ENCODE assay signal across 8 cellular contexts in genomic region chr2:79935771-79936657, GRCh38.
A peak's percentile ranks its signal among the peaks of the same experiment; 100 is the strongest.
DNase-seq lines count a peak whose midpoint lies in the region; ATAC-seq, FAIRE-seq and TF ChIP-seq lines count a peak whose summit lies in the region.

No MANE protein-coding gene starts in this region.

- peak; percentile 57 to 75 (median 71) for TF ChIP-seq CTCF in K562 (IDR thresholded peaks at IDR 0.05 in 2 of 3, conservative IDR thresholded peaks at IDR 0.05 in 1 of 3; ENCODE audit: insufficient read depth in 2 of 3, low read depth in 1 of 3, low read length in 3 of 3)
- peak; percentile 7 to 19 for TF ChIP-seq CTCF in suprapubic skin (IDR thresholded peaks at IDR 0.05)

- ATAC-seq in GM18867 (IDR thresholded peaks at IDR 0.05; ENCODE audit: unreplicated experiment) (peak; percentile 70), HG03354 (IDR thresholded peaks at IDR 0.05; ENCODE audit: poor library complexity, severe bottlenecking, unreplicated experiment) (peak; percentile 83), K562 (peak; percentile 93)
- no peak for ATAC-seq in activated CD8-positive, alpha-beta memory T cell treated with anti-CD3 and anti-CD28 coated beads, Interleukin-2, amount 10 ng/mL, durations not matched to agents 7 days and 5 days

- TF ChIP-seq RAD21 in K562 (CRISPR knock-in tag; conservative IDR thresholded peaks at IDR 0.05 in 1 of 2, IDR thresholded peaks at IDR 0.05 in 1 of 2) = peak; percentile 62 to 70

- no peaks in the 10 kb centered on the region for H3K9me1 ChIP-seq in K562 (ENCODE audit: control insufficient read depth, insufficient read depth, low read length)

- H3K4me3 Mint-ChIP-seq in activated CD8-positive, alpha-beta memory T cell treated with anti-CD3 and anti-CD28 coated beads, Interleukin-2, amount 10 ng/mL, durations not matched to agents 7 days and 5 days = no peak overlapping the region

- H3K4me3 ChIP-seq in K562 (no peak overlapping the region), suprapubic skin (no peak overlapping the region)

- no peaks in the 10 kb centered on the region for H3K36me3 Mint-ChIP-seq in activated CD8-positive, alpha-beta memory T cell treated with anti-CD3 and anti-CD28 coated beads, Interleukin-2, amount 10 ng/mL, durations not matched to agents 7 days and 5 days

- no peak for TF ChIP-seq EP300 in K562 (IDR thresholded peaks at IDR 0.05; ENCODE audit: low read length)
- no peak for TF ChIP-seq EP300 in suprapubic skin (IDR thresholded peaks at IDR 0.05)

- no peaks in the 10 kb centered on the region for H3K9me3 ChIP-seq in K562 (replicated peaks; ENCODE audit: control insufficient read depth, insufficient read depth, low read depth, low read length)
- no peaks in the 10 kb centered on the region for H3K9me3 ChIP-seq in suprapubic skin

- no peaks in the 10 kb centered on the region for H3K9me3 Mint-ChIP-seq in activated CD8-positive, alpha-beta memory T cell treated with anti-CD3 and anti-CD28 coated beads, Interleukin-2, amount 10 ng/mL, durations not matched to agents 7 days and 5 days (ENCODE audit: low read depth)

- no peak overlapping the region for H3K4me2 ChIP-seq in K562 (ENCODE audit: insufficient read depth, low read length)

- H3K4me1 ChIP-seq in K562 (replicated peaks in 1 of 2; ENCODE audit: control insufficient read depth in 2 of 2, insufficient read depth in 2 of 2, low read length in 2 of 2) (no peaks in the 10 kb centered on the region), suprapubic skin (no peaks in the 10 kb centered on the region)

- H3K27ac ChIP-seq in K562 (ENCODE audit: extremely low read depth, low read depth, low read length) = no peak overlapping the region
- H3K27ac ChIP-seq in suprapubic skin = no peak overlapping the region

- H3K4me1 Mint-ChIP-seq in activated CD8-positive, alpha-beta memory T cell treated with anti-CD3 and anti-CD28 coated beads, Interleukin-2, amount 10 ng/mL, durations not matched to agents 7 days and 5 days = no peaks in the 10 kb centered on the region

- no peak overlapping the region for H3K27ac Mint-ChIP-seq in activated CD8-positive, alpha-beta memory T cell treated with anti-CD3 and anti-CD28 coated beads, Interleukin-2, amount 10 ng/mL, durations not matched to agents 7 days and 5 days

- H3K27me3 ChIP-seq in K562 (ENCODE audit: control insufficient read depth in 2 of 2, insufficient read depth in 2 of 2, low read length in 2 of 2) = no peaks in the 10 kb centered on the region
- no peaks in the 10 kb centered on the region for H3K27me3 ChIP-seq in suprapubic skin

- peak; percentile 92 for FAIRE-seq in K562 (lab: Jason Lieb, UNC)

- H3K36me3 ChIP-seq in K562 (ENCODE audit: control insufficient read depth, insufficient read depth, low read length) (no peaks in the 10 kb centered on the region), suprapubic skin (no peaks in the 10 kb centered on the region)

- POLR2A ChIA-PET in K562 (lab: Yijun Ruan, JAX) = no interaction called here

- DNase-seq in COLO829 (ENCODE audit: low spot score) = peak; percentile 48
- DNase-seq in NCI-H748 (lab: John Stamatoyannopoulos, UW; ENCODE audit: unreplicated experiment) = peak; percentile 65
- DNase-seq in K562 (ENCODE audit: extremely low read depth in 1 of 4, low spot score in 3 of 4) = peak; percentile 19 to 64 (median 22)
- DNase-seq in iPS-NIHi7 (ENCODE audit: extremely low spot score) = peak; percentile 77
- no peak for DNase-seq in suprapubic skin (ENCODE audit: low spot score in 2 of 2)
- no peak for DNase-seq in activated CD8-positive, alpha-beta memory T cell treated with anti-CD3 and anti-CD28 coated beads, Interleukin-2, amount 10 ng/mL, durations not matched to agents 7 days and 5 days

- no peak overlapping the region for H3K9ac ChIP-seq in K562 (ENCODE audit: insufficient read depth in 1 of 2, low read depth in 2 of 2, low read length in 2 of 2)

- TF ChIP-seq POLR2A in K562 (conservative IDR thresholded peaks at IDR 0.05) (no peak), suprapubic skin (IDR thresholded peaks at IDR 0.05) (no peak)

- H4K20me1 ChIP-seq in K562 (replicated peaks; ENCODE audit: control insufficient read depth, insufficient read depth, low read length) = no peaks in the 10 kb centered on the region

- in situ Hi-C loops in K562 (cut with MboI) = no loop called here

- BruUV-seq in K562 (replicated peaks; lab: Mats Ljungman, UMichigan) = no TSS peak

- H3K27me3 Mint-ChIP-seq in activated CD8-positive, alpha-beta memory T cell treated with anti-CD3 and anti-CD28 coated beads, Interleukin-2, amount 10 ng/mL, durations not matched to agents 7 days and 5 days = no peaks in the 10 kb centered on the region

- H3K79me2 ChIP-seq in K562 (ENCODE audit: control insufficient read depth, insufficient read depth, low read length) = no peaks in the 10 kb centered on the region

- intact Hi-C loops in K562 (cut with micrococcal nuclease) = loop anchor here (1.0 to 10.0 kb wide), 2 partner anchors 46 to 389 kb away; no protein-coding TSS in a partner anchor

- H2AFZ ChIP-seq in K562 (ENCODE audit: low read depth, low read length) = no peak overlapping the region

- CTCF ChIA-PET in K562 (lab: Yijun Ruan, JAX; ENCODE audit: low intra/inter-chr PET ratio) = interaction anchor here (0.5 to 0.7 kb wide), 3 partner anchors 23 to 502 kb away, joined by 3 to 5 read pairs (median 3); no protein-coding TSS in a partner anchor
- CTCF ChIA-PET in activated CD8-positive, alpha-beta memory T cell treated with anti-CD3 and anti-CD28 coated beads, Interleukin-2, amount 10 ng/mL, durations not matched to agents 7 days and 5 days (lab: Charles Lee) = no interaction called here

- WGBS in K562 (ENCODE audit: insufficient coverage, low coverage, missing lambda C conversion rate) = 4% methylated on average over 8 of the region's 9 CpGs
- 5% methylated on average over 9 of the region's 9 CpGs for WGBS in suprapubic skin

TF ChIP-seq in K562, 482 proteins besides CTCF, POLR2A, EP300 and RAD21 (continues in another document):
- TF ChIP-seq SMC3 (conservative IDR thresholded peaks at IDR 0.05; ENCODE audit: insufficient read depth, low read depth, low read length) (peak; percentile 35; the same call in 1 of the 2 replicates), C11orf30 (IDR thresholded peaks at IDR 0.05; ENCODE audit: low read depth) (peak; percentile 47; the same call in 1 of the 2 replicates), KLF16 (IDR thresholded peaks at IDR 0.05) (0 out of 2 replicates have a peak, but pooled peaks have one; percentile 19), ZNF143 (CRISPR knock-in tag; IDR thresholded peaks at IDR 0.05) (no peak), ZNF384 (IDR thresholded peaks at IDR 0.05; ENCODE audit: low read depth, low read length) (peak; percentile 57; the same call in 1 of the 2 replicates), ZKSCAN1 (IDR thresholded peaks at IDR 0.05; ENCODE audit: low read depth, low read length) (no peak), DACH1 (IDR thresholded peaks at IDR 0.05; ENCODE audit: partially characterized antibody) (no peak), MAFG (tag; conservative IDR thresholded peaks at IDR 0.05) (peak; percentile 72), HLTF (IDR thresholded peaks at IDR 0.05) (no peak), BRD9 (IDR thresholded peaks at IDR 0.05; ENCODE audit: low read depth, partially characterized antibody) (no peak), NFE2L1 (tag; IDR thresholded peaks at IDR 0.05; ENCODE audit: borderline replicate concordance, low read depth) (peak; percentile 31; the same call in 1 of the 2 replicates)
- TF ChIP-seq, protein P1, sequence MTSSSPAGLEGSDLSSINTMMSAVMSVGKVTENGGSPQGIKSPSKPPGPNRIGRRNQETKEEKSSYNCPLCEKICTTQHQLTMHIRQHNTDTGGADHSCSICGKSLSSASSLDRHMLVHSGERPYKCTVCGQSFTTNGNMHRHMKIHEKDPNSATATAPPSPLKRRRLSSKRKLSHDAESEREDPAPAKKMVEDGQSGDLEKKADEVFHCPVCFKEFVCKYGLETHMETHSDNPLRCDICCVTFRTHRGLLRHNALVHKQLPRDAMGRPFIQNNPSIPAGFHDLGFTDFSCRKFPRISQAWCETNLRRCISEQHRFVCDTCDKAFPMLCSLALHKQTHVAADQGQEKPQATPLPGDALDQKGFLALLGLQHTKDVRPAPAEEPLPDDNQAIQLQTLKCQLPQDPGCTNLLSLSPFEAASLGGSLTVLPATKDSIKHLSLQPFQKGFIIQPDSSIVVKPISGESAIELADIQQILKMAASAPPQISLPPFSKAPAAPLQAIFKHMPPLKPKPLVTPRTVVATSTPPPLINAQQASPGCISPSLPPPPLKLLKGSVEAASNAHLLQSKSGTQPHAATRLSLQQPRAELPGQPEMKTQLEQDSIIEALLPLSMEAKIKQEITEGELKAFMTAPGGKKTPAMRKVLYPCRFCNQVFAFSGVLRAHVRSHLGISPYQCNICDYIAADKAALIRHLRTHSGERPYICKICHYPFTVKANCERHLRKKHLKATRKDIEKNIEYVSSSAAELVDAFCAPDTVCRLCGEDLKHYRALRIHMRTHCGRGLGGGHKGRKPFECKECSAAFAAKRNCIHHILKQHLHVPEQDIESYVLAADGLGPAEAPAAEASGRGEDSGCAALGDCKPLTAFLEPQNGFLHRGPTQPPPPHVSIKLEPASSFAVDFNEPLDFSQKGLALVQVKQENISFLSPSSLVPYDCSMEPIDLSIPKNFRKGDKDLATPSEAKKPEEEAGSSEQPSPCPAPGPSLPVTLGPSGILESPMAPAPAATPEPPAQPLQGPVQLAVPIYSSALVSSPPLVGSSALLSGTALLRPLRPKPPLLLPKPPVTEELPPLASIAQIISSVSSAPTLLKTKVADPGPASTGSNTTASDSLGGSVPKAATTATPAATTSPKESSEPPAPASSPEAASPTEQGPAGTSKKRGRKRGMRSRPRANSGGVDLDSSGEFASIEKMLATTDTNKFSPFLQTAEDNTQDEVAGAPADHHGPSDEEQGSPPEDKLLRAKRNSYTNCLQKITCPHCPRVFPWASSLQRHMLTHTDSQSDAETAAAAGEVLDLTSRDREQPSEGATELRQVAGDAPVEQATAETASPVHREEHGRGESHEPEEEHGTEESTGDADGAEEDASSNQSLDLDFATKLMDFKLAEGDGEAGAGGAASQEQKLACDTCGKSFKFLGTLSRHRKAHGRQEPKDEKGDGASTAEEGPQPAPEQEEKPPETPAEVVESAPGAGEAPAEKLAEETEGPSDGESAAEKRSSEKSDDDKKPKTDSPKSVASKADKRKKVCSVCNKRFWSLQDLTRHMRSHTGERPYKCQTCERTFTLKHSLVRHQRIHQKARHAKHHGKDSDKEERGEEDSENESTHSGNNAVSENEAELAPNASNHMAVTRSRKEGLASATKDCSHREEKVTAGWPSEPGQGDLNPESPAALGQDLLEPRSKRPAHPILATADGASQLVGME (CRISPR knock-in tag; IDR thresholded peaks at IDR 0.05) = no peak

Comparison
In these comparisons a context has a peak if more than half of its experiments do, and no peak if none do; other contexts are left out.
1. DNase-seq: peak in COLO829 (single experiment), NCI-H748 (single experiment), K562 (4 of 4) and iPS-NIHi7 (single experiment); none in suprapubic skin (0 of 2) and activated CD8-positive, alpha-beta memory T cell treated with anti-CD3 and anti-CD28 coated beads, Interleukin-2, amount 10 ng/mL, durations not matched to agents 7 days and 5 days (single experiment).